8 cellular contexts compared by ENCODE assay signal in the genomic region with DNA sequence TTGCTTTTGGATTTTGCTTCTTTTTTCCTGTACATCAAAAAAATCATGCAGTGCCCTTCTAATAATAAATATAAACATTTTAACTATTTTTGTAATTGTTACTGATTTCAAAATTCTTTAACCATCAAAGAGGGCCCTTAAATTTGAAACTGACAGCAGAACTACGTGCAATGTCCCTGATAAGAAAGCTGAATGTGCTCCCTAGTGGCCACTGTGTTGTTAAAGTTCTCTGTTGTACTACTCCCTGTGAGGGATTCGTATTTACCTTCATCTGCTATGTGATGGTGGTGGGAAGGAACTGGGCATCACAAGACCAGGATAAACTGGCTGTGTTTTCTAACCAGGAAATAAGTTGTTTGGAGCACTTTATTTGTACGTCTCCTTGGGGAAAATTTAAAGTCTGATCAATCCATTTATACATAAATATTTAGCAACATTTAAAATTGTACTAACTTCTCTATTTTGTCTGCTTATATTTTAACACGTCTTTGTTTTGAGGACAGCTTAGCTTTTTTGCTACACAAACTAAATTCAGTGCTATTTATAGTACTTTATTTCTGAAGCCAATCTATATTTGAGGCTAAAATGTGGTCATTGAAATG.
DNase-seq lines count a peak whose midpoint lies in the region; ATAC-seq and TF ChIP-seq lines count a peak whose summit lies in the region.

No MANE protein-coding gene starts in this region.

- CTCF ChIA-PET in Caco-2 (lab: Charles Lee): interaction anchor here (1.4 kb wide), 1 partner anchor 528 kb away, joined by 3 read pairs; no protein-coding TSS in a partner anchor

- H3K27me3 Mint-ChIP-seq in Caco-2 (ENCODE audit: insufficient read depth, unreplicated experiment): no peaks in the 10 kb centered on the region

- no peaks in the 10 kb centered on the region; the same call in 1 of the 2 replicates for H3K36me3 ChIP-seq in Caco-2 (ENCODE audit: control insufficient read depth, insufficient read depth, low read length)
- no peaks in the 10 kb centered on the region for H3K36me3 ChIP-seq in SJCRH30
- no peaks in the 10 kb centered on the region for H3K36me3 ChIP-seq in upper lobe of right lung

- H3K4me1 Mint-ChIP-seq in Caco-2 (ENCODE audit: low read depth, unreplicated experiment): peaks cover 11% of the 10 kb centered on the region

- H3K9me3 ChIP-seq in Caco-2 (no peaks in the 10 kb centered on the region), SJCRH30 (replicated peaks) (no peaks in the 10 kb centered on the region), upper lobe of right lung (no peaks in the 10 kb centered on the region)

- DNase-seq in Caco-2: peak; percentile 47 to 51
- DNase-seq in Kasumi-1 (lab: John Stamatoyannopoulos, UW): peak; percentile 50 to 62
- DNase-seq in SJCRH30: peak; percentile 51 to 79
- DNase-seq in fibroblast of villous mesenchyme (ENCODE audit: low read depth): peak; percentile 68
- DNase-seq in upper lobe of right lung: no peak
- no peak for DNase-seq in cerebellum (ENCODE audit: low spot score)
- DNase-seq in C1 segment of cervical spinal cord (lab: John Stamatoyannopoulos, UW): no peak

- no peak overlapping the region for H3K4me3 Mint-ChIP-seq in Caco-2 (ENCODE audit: unreplicated experiment)

- H3K36me3 Mint-ChIP-seq in Caco-2 (ENCODE audit: insufficient read depth, unreplicated experiment): no peaks in the 10 kb centered on the region

- POLR2A ChIA-PET in Caco-2 (lab: Charles Lee): interaction anchor here (0.6 kb wide), 1 partner anchor 529 kb away, joined by 10 read pairs; a partner anchor contains a TSS

- H3K4me3 ChIP-seq in Caco-2 (ENCODE audit: low read depth, low read length): no peak overlapping the region
- no peak overlapping the region for H3K4me3 ChIP-seq in SJCRH30
- H3K4me3 ChIP-seq in fibroblast of villous mesenchyme (ENCODE audit: low read depth, low read length): no peak overlapping the region
- no peak overlapping the region for H3K4me3 ChIP-seq in upper lobe of right lung

- BruUV-seq in Caco-2 (replicated peaks; lab: Mats Ljungman, UMichigan): no TSS peak

- ATAC-seq in upper lobe of right lung (no peak), GM18520 (IDR thresholded peaks at IDR 0.05; ENCODE audit: unreplicated experiment) (no peak)

- H3K27me3 ChIP-seq in Caco-2 (replicated peaks; ENCODE audit: control insufficient read depth, insufficient read depth, low read length) (no peaks in the 10 kb centered on the region), SJCRH30 (no peaks in the 10 kb centered on the region), upper lobe of right lung (no peaks in the 10 kb centered on the region)

- TF ChIP-seq CTCF in Caco-2 (IDR thresholded peaks at IDR 0.05; ENCODE audit: insufficient read depth in 1 of 2, low read depth in 1 of 2, low read length in 1 of 2, severe bottlenecking in 1 of 2, unreplicated experiment in 1 of 2): peak; percentile 62 to 72
- TF ChIP-seq CTCF in fibroblast of villous mesenchyme (IDR thresholded peaks at IDR 0.05; ENCODE audit: insufficient read depth, low read depth, low read length): peak; percentile 73
- TF ChIP-seq CTCF in upper lobe of right lung (IDR thresholded peaks at IDR 0.05): peak; percentile 29

- intact Hi-C loops in Caco-2 (cut with micrococcal nuclease; ENCODE audit: unreplicated experiment) (loop anchor here (1.0 to 5.0 kb wide), 7 partner anchors 125 to 748 kb away; no protein-coding TSS in a partner anchor), upper lobe of right lung (cut with DNase I) (no loop called here)

- H3K4me1 ChIP-seq in Caco-2: no peaks in the 10 kb centered on the region
- peaks cover 19% of the 10 kb centered on the region for H3K4me1 ChIP-seq in SJCRH30
- no peaks in the 10 kb centered on the region for H3K4me1 ChIP-seq in upper lobe of right lung

- peaks cover 20% of the 10 kb centered on the region for H3K9me3 Mint-ChIP-seq in Caco-2 (ENCODE audit: unreplicated experiment)

- no peak overlapping the region for H3K27ac Mint-ChIP-seq in Caco-2 (ENCODE audit: unreplicated experiment)

- H3K27ac ChIP-seq in SJCRH30 (no peak overlapping the region), upper lobe of right lung (no peak overlapping the region)

Comparison
In these comparisons a context has a peak if more than half of its experiments do, and no peak if none do; other contexts are left out.
1. DNase-seq: peak in Caco-2 (2 of 2), Kasumi-1 (2 of 2), SJCRH30 (2 of 2) and fibroblast of villous mesenchyme (single experiment); none in upper lobe of right lung (single experiment), cerebellum (single experiment) and C1 segment of cervical spinal cord (0 of 14).
2. Peak in every context shown above with its lines, with median percentiles within 50 percentile points of each other: CTCF ChIP-seq.